2 cellular contexts compared by ENCODE assay signal in the genomic region with DNA sequence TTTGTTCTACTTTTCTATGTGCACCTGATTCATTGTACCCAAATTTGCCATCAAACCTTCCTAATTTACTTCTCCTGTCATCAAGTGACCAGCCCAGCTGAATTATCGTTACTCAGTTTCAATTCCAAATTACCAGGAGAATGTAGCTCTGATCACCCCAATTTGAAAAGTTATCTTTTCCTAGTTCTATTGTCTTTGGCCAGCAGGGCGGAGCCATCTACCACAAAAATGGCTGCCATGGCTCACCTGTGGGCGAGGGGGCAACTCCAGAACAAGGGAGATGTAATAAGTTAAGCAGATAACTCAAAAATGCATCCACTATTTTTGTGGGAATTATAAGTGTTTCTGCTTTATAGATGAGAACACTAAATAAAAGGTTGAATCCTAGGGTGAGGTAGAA.
TF ChIP-seq lines count a peak whose summit lies in the region.

No MANE protein-coding gene starts in this region.

TF ChIP-seq in HepG2, 621 proteins besides CTCF, POLR2A, EP300 and RAD21 (continued from another document):
- TF ChIP-seq NCOA2 (CRISPR knock-in tag; IDR thresholded peaks at IDR 0.05) = no peak

TF ChIP-seq in WTC11, 78 proteins besides CTCF, POLR2A, EP300 and RAD21 (continued from another document):
- TF ChIP-seq, protein P1, sequence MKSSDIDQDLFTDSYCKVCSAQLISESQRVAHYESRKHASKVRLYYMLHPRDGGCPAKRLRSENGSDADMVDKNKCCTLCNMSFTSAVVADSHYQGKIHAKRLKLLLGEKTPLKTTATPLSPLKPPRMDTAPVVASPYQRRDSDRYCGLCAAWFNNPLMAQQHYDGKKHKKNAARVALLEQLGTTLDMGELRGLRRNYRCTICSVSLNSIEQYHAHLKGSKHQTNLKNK (CRISPR knock-in tag; IDR thresholded peaks at IDR 0.05) = no peak
- TF ChIP-seq ZNF263 (CRISPR knock-in tag; IDR thresholded peaks at IDR 0.05; ENCODE audit: low read depth) = no peak
- no peak for TF ChIP-seq RORB (CRISPR knock-in tag; IDR thresholded peaks at IDR 0.05)
- TF ChIP-seq GTF2I (CRISPR knock-in tag; conservative IDR thresholded peaks at IDR 0.05) = no peak
- TF ChIP-seq KAT7 (CRISPR knock-in tag; IDR thresholded peaks at IDR 0.05; ENCODE audit: borderline replicate concordance) = no peak
- TF ChIP-seq MXD4 (CRISPR knock-in tag; IDR thresholded peaks at IDR 0.05; ENCODE audit: borderline replicate concordance) = no peak
- no peak for TF ChIP-seq ZNF671 (CRISPR knock-in tag; IDR thresholded peaks at IDR 0.05)
- TF ChIP-seq, protein P2, sequence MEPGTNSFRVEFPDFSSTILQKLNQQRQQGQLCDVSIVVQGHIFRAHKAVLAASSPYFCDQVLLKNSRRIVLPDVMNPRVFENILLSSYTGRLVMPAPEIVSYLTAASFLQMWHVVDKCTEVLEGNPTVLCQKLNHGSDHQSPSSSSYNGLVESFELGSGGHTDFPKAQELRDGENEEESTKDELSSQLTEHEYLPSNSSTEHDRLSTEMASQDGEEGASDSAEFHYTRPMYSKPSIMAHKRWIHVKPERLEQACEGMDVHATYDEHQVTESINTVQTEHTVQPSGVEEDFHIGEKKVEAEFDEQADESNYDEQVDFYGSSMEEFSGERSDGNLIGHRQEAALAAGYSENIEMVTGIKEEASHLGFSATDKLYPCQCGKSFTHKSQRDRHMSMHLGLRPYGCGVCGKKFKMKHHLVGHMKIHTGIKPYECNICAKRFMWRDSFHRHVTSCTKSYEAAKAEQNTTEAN (CRISPR knock-in tag; IDR thresholded peaks at IDR 0.05) = no peak
- no peak for TF ChIP-seq ZNF138 (CRISPR knock-in tag; conservative IDR thresholded peaks at IDR 0.05)
- TF ChIP-seq ATF1 (CRISPR knock-in tag; IDR thresholded peaks at IDR 0.05) = no peak
- TF ChIP-seq, protein P3, sequence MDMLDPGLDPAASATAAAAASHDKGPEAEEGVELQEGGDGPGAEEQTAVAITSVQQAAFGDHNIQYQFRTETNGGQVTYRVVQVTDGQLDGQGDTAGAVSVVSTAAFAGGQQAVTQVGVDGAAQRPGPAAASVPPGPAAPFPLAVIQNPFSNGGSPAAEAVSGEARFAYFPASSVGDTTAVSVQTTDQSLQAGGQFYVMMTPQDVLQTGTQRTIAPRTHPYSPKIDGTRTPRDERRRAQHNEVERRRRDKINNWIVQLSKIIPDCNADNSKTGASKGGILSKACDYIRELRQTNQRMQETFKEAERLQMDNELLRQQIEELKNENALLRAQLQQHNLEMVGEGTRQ (CRISPR knock-in tag; IDR thresholded peaks at IDR 0.05) = no peak
- no peak for TF ChIP-seq FOXK1 (CRISPR knock-in tag; IDR thresholded peaks at IDR 0.05)
- TF ChIP-seq IRF2 (CRISPR knock-in tag; IDR thresholded peaks at IDR 0.05; ENCODE audit: borderline replicate concordance, low read depth) = no peak
- TF ChIP-seq NFATC4 (CRISPR knock-in tag; IDR thresholded peaks at IDR 0.05) = no peak
- TF ChIP-seq MYBL2 (CRISPR knock-in tag; IDR thresholded peaks at IDR 0.05) = no peak
- no peak for TF ChIP-seq SMAD3 (CRISPR knock-in tag; IDR thresholded peaks at IDR 0.05; ENCODE audit: borderline replicate concordance)
- TF ChIP-seq, protein P4, sequence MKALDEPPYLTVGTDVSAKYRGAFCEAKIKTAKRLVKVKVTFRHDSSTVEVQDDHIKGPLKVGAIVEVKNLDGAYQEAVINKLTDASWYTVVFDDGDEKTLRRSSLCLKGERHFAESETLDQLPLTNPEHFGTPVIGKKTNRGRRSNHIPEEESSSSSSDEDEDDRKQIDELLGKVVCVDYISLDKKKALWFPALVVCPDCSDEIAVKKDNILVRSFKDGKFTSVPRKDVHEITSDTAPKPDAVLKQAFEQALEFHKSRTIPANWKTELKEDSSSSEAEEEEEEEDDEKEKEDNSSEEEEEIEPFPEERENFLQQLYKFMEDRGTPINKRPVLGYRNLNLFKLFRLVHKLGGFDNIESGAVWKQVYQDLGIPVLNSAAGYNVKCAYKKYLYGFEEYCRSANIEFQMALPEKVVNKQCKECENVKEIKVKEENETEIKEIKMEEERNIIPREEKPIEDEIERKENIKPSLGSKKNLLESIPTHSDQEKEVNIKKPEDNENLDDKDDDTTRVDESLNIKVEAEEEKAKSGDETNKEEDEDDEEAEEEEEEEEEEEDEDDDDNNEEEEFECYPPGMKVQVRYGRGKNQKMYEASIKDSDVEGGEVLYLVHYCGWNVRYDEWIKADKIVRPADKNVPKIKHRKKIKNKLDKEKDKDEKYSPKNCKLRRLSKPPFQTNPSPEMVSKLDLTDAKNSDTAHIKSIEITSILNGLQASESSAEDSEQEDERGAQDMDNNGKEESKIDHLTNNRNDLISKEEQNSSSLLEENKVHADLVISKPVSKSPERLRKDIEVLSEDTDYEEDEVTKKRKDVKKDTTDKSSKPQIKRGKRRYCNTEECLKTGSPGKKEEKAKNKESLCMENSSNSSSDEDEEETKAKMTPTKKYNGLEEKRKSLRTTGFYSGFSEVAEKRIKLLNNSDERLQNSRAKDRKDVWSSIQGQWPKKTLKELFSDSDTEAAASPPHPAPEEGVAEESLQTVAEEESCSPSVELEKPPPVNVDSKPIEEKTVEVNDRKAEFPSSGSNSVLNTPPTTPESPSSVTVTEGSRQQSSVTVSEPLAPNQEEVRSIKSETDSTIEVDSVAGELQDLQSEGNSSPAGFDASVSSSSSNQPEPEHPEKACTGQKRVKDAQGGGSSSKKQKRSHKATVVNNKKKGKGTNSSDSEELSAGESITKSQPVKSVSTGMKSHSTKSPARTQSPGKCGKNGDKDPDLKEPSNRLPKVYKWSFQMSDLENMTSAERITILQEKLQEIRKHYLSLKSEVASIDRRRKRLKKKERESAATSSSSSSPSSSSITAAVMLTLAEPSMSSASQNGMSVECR (CRISPR knock-in tag; IDR thresholded peaks at IDR 0.05; ENCODE audit: borderline replicate concordance) = no peak
- TF ChIP-seq, protein P5, sequence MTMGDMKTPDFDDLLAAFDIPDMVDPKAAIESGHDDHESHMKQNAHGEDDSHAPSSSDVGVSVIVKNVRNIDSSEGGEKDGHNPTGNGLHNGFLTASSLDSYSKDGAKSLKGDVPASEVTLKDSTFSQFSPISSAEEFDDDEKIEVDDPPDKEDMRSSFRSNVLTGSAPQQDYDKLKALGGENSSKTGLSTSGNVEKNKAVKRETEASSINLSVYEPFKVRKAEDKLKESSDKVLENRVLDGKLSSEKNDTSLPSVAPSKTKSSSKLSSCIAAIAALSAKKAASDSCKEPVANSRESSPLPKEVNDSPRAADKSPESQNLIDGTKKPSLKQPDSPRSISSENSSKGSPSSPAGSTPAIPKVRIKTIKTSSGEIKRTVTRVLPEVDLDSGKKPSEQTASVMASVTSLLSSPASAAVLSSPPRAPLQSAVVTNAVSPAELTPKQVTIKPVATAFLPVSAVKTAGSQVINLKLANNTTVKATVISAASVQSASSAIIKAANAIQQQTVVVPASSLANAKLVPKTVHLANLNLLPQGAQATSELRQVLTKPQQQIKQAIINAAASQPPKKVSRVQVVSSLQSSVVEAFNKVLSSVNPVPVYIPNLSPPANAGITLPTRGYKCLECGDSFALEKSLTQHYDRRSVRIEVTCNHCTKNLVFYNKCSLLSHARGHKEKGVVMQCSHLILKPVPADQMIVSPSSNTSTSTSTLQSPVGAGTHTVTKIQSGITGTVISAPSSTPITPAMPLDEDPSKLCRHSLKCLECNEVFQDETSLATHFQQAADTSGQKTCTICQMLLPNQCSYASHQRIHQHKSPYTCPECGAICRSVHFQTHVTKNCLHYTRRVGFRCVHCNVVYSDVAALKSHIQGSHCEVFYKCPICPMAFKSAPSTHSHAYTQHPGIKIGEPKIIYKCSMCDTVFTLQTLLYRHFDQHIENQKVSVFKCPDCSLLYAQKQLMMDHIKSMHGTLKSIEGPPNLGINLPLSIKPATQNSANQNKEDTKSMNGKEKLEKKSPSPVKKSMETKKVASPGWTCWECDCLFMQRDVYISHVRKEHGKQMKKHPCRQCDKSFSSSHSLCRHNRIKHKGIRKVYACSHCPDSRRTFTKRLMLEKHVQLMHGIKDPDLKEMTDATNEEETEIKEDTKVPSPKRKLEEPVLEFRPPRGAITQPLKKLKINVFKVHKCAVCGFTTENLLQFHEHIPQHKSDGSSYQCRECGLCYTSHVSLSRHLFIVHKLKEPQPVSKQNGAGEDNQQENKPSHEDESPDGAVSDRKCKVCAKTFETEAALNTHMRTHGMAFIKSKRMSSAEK (CRISPR knock-in tag; IDR thresholded peaks at IDR 0.05; ENCODE audit: borderline replicate concordance) = no peak
TF ChIP-seq in WTC11: peak in this region for 0.
